6 cellular contexts compared by ENCODE assay signal in genomic region chr17:4938670-4939553, GRCh38. TPM values are rescaled to one million over a fixed set of nuclear protein-coding genes. Genes with fewer than 3 reads are reported as not detected.
DNase-seq lines count a peak whose midpoint lies in the region; ATAC-seq and TF ChIP-seq lines count a peak whose summit lies in the region.

No MANE protein-coding gene starts in this region.

- peak overlapping the region; percentile 77 for H3K27ac Mint-ChIP-seq in activated T-cell treated with anti-CD3 and anti-CD28 coated beads, Interleukin-2, amount 50 U/mL, for 72 hours

- TF ChIP-seq CTCF in GM12865 (IDR thresholded peaks at IDR 0.05; ENCODE audit: insufficient read depth, low read depth, low read length, missing control alignments) = no peak

- peaks cover 51% of the 10 kb centered on the region for H3K4me1 Mint-ChIP-seq in activated T-cell treated with anti-CD3 and anti-CD28 coated beads, Interleukin-2, amount 50 U/mL, for 72 hours (ENCODE audit: low read depth)

- H3K36me3 Mint-ChIP-seq in activated T-cell treated with anti-CD3 and anti-CD28 coated beads, Interleukin-2, amount 50 U/mL, for 72 hours (ENCODE audit: insufficient read depth in 2 of 2) = peaks cover 19 to 40% of the 10 kb centered on the region in 2 donors

- H3K4me3 Mint-ChIP-seq in activated T-cell treated with anti-CD3 and anti-CD28 coated beads, Interleukin-2, amount 50 U/mL, for 72 hours = peak overlapping the region; percentile 93 to 98

- no peak for ATAC-seq in activated T-cell treated with anti-CD3 and anti-CD28 coated beads, Interleukin-2, amount 50 U/mL, for 72 hours (replicated peaks in 1 of 2)

- H3K9me3 Mint-ChIP-seq in activated T-cell treated with anti-CD3 and anti-CD28 coated beads, Interleukin-2, amount 50 U/mL, for 72 hours = no peaks in the 10 kb centered on the region

- H3K4me3 ChIP-seq in GM12865 (ENCODE audit: low read depth, low read length) = peak overlapping the region; percentile 92

- peak; percentile 50 for DNase-seq in GM12865 (ENCODE audit: low read depth)
- DNase-seq in activated T-cell treated with anti-CD3 and anti-CD28 coated beads, Interleukin-2, amount 50 U/mL, for 72 hours = no peak
- DNase-seq in lung microvascular endothelial cell (ENCODE audit: low read depth in 2 of 2) = peak; percentile 14 to 23
- DNase-seq in midbrain (lab: John Stamatoyannopoulos, UW) = no peak
- DNase-seq in NCI-H446 (lab: John Stamatoyannopoulos, UW) = no peak
- no peak for DNase-seq in KG1 (lab: John Stamatoyannopoulos, UW)

- no peaks in the 10 kb centered on the region for H3K27me3 Mint-ChIP-seq in activated T-cell treated with anti-CD3 and anti-CD28 coated beads, Interleukin-2, amount 50 U/mL, for 72 hours (ENCODE audit: low read depth)

RNA-seq across cellular contexts. Expression of gene SLC25A11, which starts 0.9 kb away (rescaled TPM):
- 10 to 100 TPM; 40.4 to 43.8 TPM for total RNA-seq in activated T-cell treated with anti-CD3 and anti-CD28 coated beads, Interleukin-2, amount 50 U/mL, for 72 hours
- 38.4 and 57.3 TPM in 2 replicates for total RNA-seq in lung microvascular endothelial cell

RNA-seq across cellular contexts. Expression of gene RNF167, which starts 1.2 kb away (rescaled TPM):
- total RNA-seq in activated T-cell treated with anti-CD3 and anti-CD28 coated beads, Interleukin-2, amount 50 U/mL, for 72 hours = 100 to 1,000 TPM; 176 to 201 TPM
- 13.5 and 23.2 TPM in 2 replicates for total RNA-seq in lung microvascular endothelial cell

RNA-seq across cellular contexts. Expression of gene GP1BA, which starts 6.8 kb away (rescaled TPM):
- under 1 TPM in 1 of 2 donors, not detected in 1; 0.26 TPM for total RNA-seq in activated T-cell treated with anti-CD3 and anti-CD28 coated beads, Interleukin-2, amount 50 U/mL, for 72 hours
- total RNA-seq in lung microvascular endothelial cell = not detected in 2 replicates

RNA-seq across cellular contexts. Expression of gene PFN1, which starts 9.4 kb away (rescaled TPM):
- 1,000 to 10,000 TPM; 1,225 to 1,232 TPM for total RNA-seq in activated T-cell treated with anti-CD3 and anti-CD28 coated beads, Interleukin-2, amount 50 U/mL, for 72 hours
- total RNA-seq in lung microvascular endothelial cell = 280 and 359 TPM in 2 replicates

RNA-seq across cellular contexts. Expression of gene ENO3, which starts 12.0 kb away (rescaled TPM):
- 100 to 1,000 TPM in 1 of 2 donors, 10 to 100 TPM in 1; 90.0 to 102 TPM for total RNA-seq in activated T-cell treated with anti-CD3 and anti-CD28 coated beads, Interleukin-2, amount 50 U/mL, for 72 hours
- total RNA-seq in lung microvascular endothelial cell = 1.1 and 2.6 TPM in 2 replicates

Comparison
In these comparisons a context has a peak if more than half of its experiments do, and no peak if none do; other contexts are left out.
1. DNase-seq: peak in GM12865 (single experiment) and lung microvascular endothelial cell (2 of 2); none in activated T-cell treated with anti-CD3 and anti-CD28 coated beads, Interleukin-2, amount 50 U/mL, for 72 hours (0 of 2), midbrain (single experiment), NCI-H446 (0 of 2) and KG1 (single experiment).